29 cellular contexts compared by ENCODE assay signal in the genomic region with DNA sequence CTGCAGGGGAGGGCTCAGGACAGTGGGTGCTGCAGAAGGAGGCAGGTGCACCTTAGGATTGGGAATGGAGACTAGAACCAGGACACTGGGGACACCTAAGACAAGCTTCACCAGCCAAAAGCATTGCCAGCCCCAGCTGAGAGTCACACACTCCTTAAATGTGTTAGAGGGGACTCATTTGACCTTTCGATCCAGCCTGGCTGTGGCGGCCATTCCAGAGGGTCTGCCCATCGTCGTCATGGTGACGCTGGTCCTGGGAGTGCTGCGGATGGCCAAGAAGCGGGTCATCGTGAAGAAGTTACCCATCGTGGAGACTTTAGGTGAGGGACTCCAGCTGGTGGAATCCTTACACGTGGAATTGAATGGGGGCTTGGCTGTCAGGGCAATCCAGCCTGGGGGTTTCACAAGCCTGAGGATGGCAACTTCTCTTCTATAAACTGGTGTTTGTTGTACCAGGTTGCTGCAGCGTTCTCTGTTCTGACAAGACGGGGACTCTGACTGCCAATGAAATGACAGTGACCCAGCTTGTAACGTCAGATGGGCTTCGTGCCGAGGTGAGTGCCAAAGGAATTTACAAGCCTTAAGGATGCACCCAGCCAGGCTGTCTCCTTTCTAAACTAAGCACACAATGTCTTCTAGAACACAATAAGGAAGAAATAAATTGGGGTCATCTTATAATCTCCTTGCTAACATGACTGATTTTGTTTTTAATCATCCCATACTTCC.
"Had no signal": no experiment of that assay in that cellular context is flagged by ENCODE, and none has a peak within 500 bp of the region (broad histone marks: within the 10 kb centered on the region; RNA-seq: fewer than 3 reads in every experiment).

No MANE protein-coding gene starts in this region.

- H3K9me3 ChIP-seq: gastrocnemius medialis, testis, transverse colon had no signal

- H3K79me2 ChIP-seq: parathyroid adenoma had no signal

- H3K4me1 ChIP-seq: gastrocnemius medialis, parathyroid adenoma, testis had no signal

- FAIRE-seq: astrocyte, kidney, urothelium cell line had no signal

- H3K27ac ChIP-seq: brain microvascular endothelial cell, gastrocnemius medialis, parathyroid adenoma, testis, transverse colon had no signal

- H3K27me3 ChIP-seq: testis, transverse colon had no signal

- H3K36me3 ChIP-seq: brain microvascular endothelial cell, gastrocnemius medialis, transverse colon had no signal

- H2AFZ ChIP-seq: parathyroid adenoma had no signal

- H3K4me3 ChIP-seq: gastrocnemius medialis, testis, transverse colon had no signal

- DNase-seq: activated CD4-positive, alpha-beta memory T cell treated with anti-CD3 and anti-CD28 coated beads for 36 hours; activated CD4-positive, alpha-beta T cell treated with anti-CD3 and anti-CD28 coated beads, Interleukin-2, amount 10 ng/mL, durations not matched to agents 24 days and 14 days; activated CD4-positive, CD25-positive, alpha-beta regulatory T cell treated with anti-CD3 and anti-CD28 coated beads, Interleukin-2, amount 50 U/mL, for 72 hours; activated CD8-positive, alpha-beta memory T cell treated with anti-CD3 and anti-CD28 coated beads, Interleukin-2, amount 50 U/mL, for 48 hours; activated gamma-delta T cell; activated naive CD4-positive, alpha-beta T cell treated with anti-CD3 and anti-CD28 coated beads, Interleukin-2, amount 10 ng/mL, durations not matched to agents 7 days and 5 days; activated T-cell treated with anti-CD3 and anti-CD28 coated beads, Interleukin-2, amount 50 U/mL, for 24 hours; amniotic stem cell; brain microvascular endothelial cell; cortex of kidney; effector memory CD8-positive, alpha-beta T cell; erythroblast; gastrocnemius medialis; glutamatergic neuron; hippocampal formation; kidney; midbrain; naive thymus-derived CD4-positive, alpha-beta T cell; occipital lobe; right cardiac atrium; stimulated activated CD4-positive, alpha-beta T cell treated with anti-CD3 and anti-CD28 coated beads, Interleukin-12 subunit alpha, Interleukin-12 subunit beta, amount 100 ng/mL, for 4 hours; stimulated activated CD4-positive, alpha-beta T cell treated with anti-CD3 and anti-CD28 coated beads, Interleukin-4, amount 100 ng/mL, for 1 hour; stimulated activated naive CD8-positive, alpha-beta T cell treated with anti-CD3 and anti-CD28 coated beads, Interleukin-15, Interleukin-2, amounts not matched to agents 100 U/mL and 50 U/mL, for 24 hours; T-helper 9 cell; testis; transverse colon had no signal

- ATAC-seq: effector memory CD8-positive, alpha-beta T cell; gastrocnemius medialis; naive thymus-derived CD4-positive, alpha-beta T cell; right cardiac atrium; stimulated activated naive CD8-positive, alpha-beta T cell treated with anti-CD3 and anti-CD28 coated beads, Interleukin-15, Interleukin-2, amounts not matched to agents 100 U/mL and 50 U/mL, for 24 hours had no signal

- H3K9ac ChIP-seq: parathyroid adenoma had no signal
